Comparison of ENCODE assay signal across 12 cellular contexts in the genomic region with DNA sequence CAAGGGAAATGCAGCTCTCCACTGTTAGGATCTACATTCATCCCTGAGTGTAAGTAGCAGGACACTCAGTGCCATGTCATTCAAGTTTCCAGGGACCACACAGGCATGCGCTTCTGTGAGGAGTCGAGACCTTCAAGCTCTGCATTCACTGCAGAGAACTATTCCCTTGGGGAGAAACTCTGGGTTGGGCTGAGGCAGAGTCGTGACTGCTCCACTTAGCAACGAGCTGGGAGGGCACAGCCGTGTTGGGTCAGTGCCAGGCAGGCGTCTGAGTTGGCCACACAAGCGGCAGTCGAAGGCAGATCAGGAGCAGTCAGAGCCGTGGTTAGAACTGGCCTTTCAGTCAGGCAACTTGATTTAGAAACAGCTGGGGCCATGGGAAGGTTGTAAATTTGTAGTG. TPM values are rescaled to one million over a fixed set of nuclear protein-coding genes. Genes with fewer than 3 reads are reported as not detected.
DNase-seq lines count a peak whose midpoint lies in the region; ATAC-seq and TF ChIP-seq lines count a peak whose summit lies in the region.
"Had no signal": no experiment of that assay in that cellular context is flagged by ENCODE, and none has a peak within 500 bp of the region (broad histone marks: within the 10 kb centered on the region; RNA-seq: fewer than 3 reads in every experiment).

No MANE protein-coding gene starts in this region.

- H3K9me3 Mint-ChIP-seq in activated CD4-positive, alpha-beta T cell treated with anti-CD3 and anti-CD28 coated beads for 36 hours (ENCODE audit: low read depth) = no peaks in the 10 kb centered on the region
- H3K9me3 Mint-ChIP-seq in natural killer cell = no peaks in the 10 kb centered on the region

- TF ChIP-seq CTCF in sigmoid colon (IDR thresholded peaks at IDR 0.05) (no peak), natural killer cell (IDR thresholded peaks at IDR 0.05) (no peak)

- H3K27me3 Mint-ChIP-seq in activated CD4-positive, alpha-beta T cell treated with anti-CD3 and anti-CD28 coated beads for 36 hours = peaks cover 2% of the 10 kb centered on the region
- H3K27me3 Mint-ChIP-seq in natural killer cell (ENCODE audit: low read depth in 2 of 2) = peaks cover 0 to 15% of the 10 kb centered on the region in 2 donors

- 36% methylated on average over 9 of the region's 9 CpGs for WGBS in sigmoid colon, 2 donors

- POLR2A ChIA-PET in activated CD4-positive, alpha-beta T cell treated with anti-CD3 and anti-CD28 coated beads for 36 hours (lab: Charles Lee) = no interaction called here

- H3K9me3 ChIP-seq in sigmoid colon = no peaks in the 10 kb centered on the region
- no peaks in the 10 kb centered on the region for H3K9me3 ChIP-seq in effector memory CD4-positive, alpha-beta T cell (ENCODE audit: control insufficient read depth, low read length)

- H3K36me3 Mint-ChIP-seq in activated CD4-positive, alpha-beta T cell treated with anti-CD3 and anti-CD28 coated beads for 36 hours (ENCODE audit: low read depth) = peaks cover 1% of the 10 kb centered on the region
- no peaks in the 10 kb centered on the region for H3K36me3 Mint-ChIP-seq in natural killer cell

- TF ChIP-seq EP300 in sigmoid colon (IDR thresholded peaks at IDR 0.05) = no peak

- ATAC-seq in activated CD4-positive, alpha-beta T cell treated with anti-CD3 and anti-CD28 coated beads for 36 hours = no peak
- ATAC-seq in GM21528 (IDR thresholded peaks at IDR 0.05; ENCODE audit: low FRiP score, unreplicated experiment) = no peak
- ATAC-seq in natural killer cell = no peak
- ATAC-seq: K562 had no signal

- H3K27me3 ChIP-seq in sigmoid colon = no peaks in the 10 kb centered on the region
- no peaks in the 10 kb centered on the region for H3K27me3 ChIP-seq in effector memory CD4-positive, alpha-beta T cell (replicated peaks; ENCODE audit: control insufficient read depth, insufficient read depth, low read length, poor library complexity, severe bottlenecking)

- no peak overlapping the region for H3K27ac ChIP-seq in sigmoid colon
- no peak overlapping the region for H3K27ac ChIP-seq in effector memory CD4-positive, alpha-beta T cell (ENCODE audit: insufficient read depth, low read length, poor library complexity, severe bottlenecking)

- peaks cover 0 to 21% (median 0%) of the 10 kb centered on the region in 4 donors for H3K36me3 ChIP-seq in sigmoid colon
- H3K36me3 ChIP-seq in effector memory CD4-positive, alpha-beta T cell (ENCODE audit: control insufficient read depth, insufficient read depth, low read length) = no peaks in the 10 kb centered on the region

- TF ChIP-seq POLR2A in sigmoid colon (IDR thresholded peaks at IDR 0.05) = no peak

- no peak overlapping the region for H3K4me3 ChIP-seq in sigmoid colon
- no peak overlapping the region for H3K4me3 ChIP-seq in effector memory CD4-positive, alpha-beta T cell (ENCODE audit: insufficient read depth, low read depth, low read length, poor library complexity, severe bottlenecking)
- H3K4me3 ChIP-seq: K562 had no signal

- H3K27ac Mint-ChIP-seq in activated CD4-positive, alpha-beta T cell treated with anti-CD3 and anti-CD28 coated beads for 36 hours = no peak overlapping the region
- no peak overlapping the region for H3K27ac Mint-ChIP-seq in natural killer cell

- CTCF ChIA-PET in activated CD4-positive, alpha-beta T cell treated with anti-CD3 and anti-CD28 coated beads for 36 hours (lab: Charles Lee) = interaction anchor here (0.9 to 3.1 kb wide), 3 partner anchors 12 to 27 kb away, joined by 3 to 28 read pairs (median 13); no protein-coding TSS in a partner anchor

- peaks cover 16% of the 10 kb centered on the region for H3K4me1 Mint-ChIP-seq in activated CD4-positive, alpha-beta T cell treated with anti-CD3 and anti-CD28 coated beads for 36 hours
- no peaks in the 10 kb centered on the region for H3K4me1 Mint-ChIP-seq in natural killer cell

- DNase-seq in EH (ENCODE audit: low read depth) (peak; percentile 59), amygdala (lab: John Stamatoyannopoulos, UW) (peak in 51 of 56 donors; percentile 19 to 85 (median 69)), hepatic stellate cell (ENCODE audit: low spot score) (peak; percentile 86), sigmoid colon (peak; percentile 80), natural killer cell (no peak)
- DNase-seq in activated CD4-positive, alpha-beta T cell treated with anti-CD3 and anti-CD28 coated beads for 36 hours = no peak
- no peak for DNase-seq in effector memory CD4-positive, alpha-beta T cell
- DNase-seq: H7 had no signal

- no peak overlapping the region for H3K4me3 Mint-ChIP-seq in activated CD4-positive, alpha-beta T cell treated with anti-CD3 and anti-CD28 coated beads for 36 hours
- H3K4me3 Mint-ChIP-seq in natural killer cell = no peak overlapping the region

- peaks cover 0 to 9% (median 4%) of the 10 kb centered on the region in 4 donors for H3K4me1 ChIP-seq in sigmoid colon
- H3K4me1 ChIP-seq in effector memory CD4-positive, alpha-beta T cell (ENCODE audit: control insufficient read depth, insufficient read depth, low read length, poor library complexity, severe bottlenecking) = peaks cover 3% of the 10 kb centered on the region

- intact Hi-C loops in sigmoid colon (cut with DNase I) (no loop called here), natural killer cell (cut with micrococcal nuclease) (no loop called here)
- intact Hi-C loops in activated CD4-positive, alpha-beta T cell treated with anti-CD3 and anti-CD28 coated beads for 36 hours (cut with DNase I, micrococcal nuclease) = no loop called here

RNA-seq across cellular contexts. Expression of gene MPEG1, which starts 14.7 kb away (rescaled TPM):
- total RNA-seq in sigmoid colon (10 to 100 TPM in 3 of 4 donors, 1 to 10 TPM in 1; 8.0 to 23.5 (median 13.6) TPM), natural killer cell (10 to 100 TPM; 11.1 to 20.0 (median 19.6) TPM)
- 10 to 100 TPM in 2 of 3 donors, 1 to 10 TPM in 1; 9.6 to 63.8 (median 32.4) TPM for polyA plus RNA-seq in sigmoid colon
- not detected for total RNA-seq in activated CD4-positive, alpha-beta T cell treated with anti-CD3 and anti-CD28 coated beads for 36 hours
- total RNA-seq: H7; kidney epithelial cell; T-helper 1 cell treated with Interleukin-12 subunit alpha and Interleukin-12 subunit beta and Interleukin-4 antibody, amounts not matched to agents 30 ng/mL and 1 ng/mL, for 36 hours had no signal
- polyA plus RNA-seq: K562 had no signal

RNA-seq across cellular contexts. Expression of gene DTX4, which starts 26.1 kb away (rescaled TPM):
- total RNA-seq in sigmoid colon (1 to 10 TPM; 3.5 to 7.8 (median 4.1) TPM), natural killer cell (under 1 TPM; 0.21 to 0.90 (median 0.59) TPM)
- polyA plus RNA-seq in sigmoid colon = 10 to 100 TPM; 21.0 to 29.0 (median 24.7) TPM
- total RNA-seq in activated CD4-positive, alpha-beta T cell treated with anti-CD3 and anti-CD28 coated beads for 36 hours = under 1 TPM; 0.07 to 0.11 TPM

RNA-seq across cellular contexts. Expression of gene FAM111A, which starts 55.3 kb away (rescaled TPM):
- 10 to 100 TPM; 26.0 to 33.4 (median 29.0) TPM for total RNA-seq in sigmoid colon
- polyA plus RNA-seq in sigmoid colon = 10 to 100 TPM in 1 of 3 donors, 1 to 10 TPM in 2; 6.6 to 22.1 (median 9.0) TPM
- total RNA-seq in activated CD4-positive, alpha-beta T cell treated with anti-CD3 and anti-CD28 coated beads for 36 hours = 100 to 1,000 TPM in 1 of 2 experiments, 10 to 100 TPM in 1; 87.9 to 135 TPM
- total RNA-seq in natural killer cell = 100 to 1,000 TPM in 2 of 3 donors, 10 to 100 TPM in 1; 93.7 to 125 (median 102) TPM

Comparison
In these comparisons a context has a peak if more than half of its experiments do, and no peak if none do; other contexts are left out.
1. DNase-seq: peak in EH (single experiment), amygdala (51 of 56), hepatic stellate cell (single experiment) and sigmoid colon (single experiment); none in activated CD4-positive, alpha-beta T cell treated with anti-CD3 and anti-CD28 coated beads for 36 hours (single experiment), effector memory CD4-positive, alpha-beta T cell (0 of 3) and natural killer cell (single experiment).
2. RNA of gene MPEG1, which starts 14.7 kb away (total RNA-seq): 11.1 to 20.0 TPM in natural killer cell and 8.0 to 23.5 TPM in sigmoid colon; not detected in activated CD4-positive, alpha-beta T cell treated with anti-CD3 and anti-CD28 coated beads for 36 hours; every median in the first group is over 4 times any median in the second.